ENCODE assay signal across 10 cellular contexts in the genomic region with DNA sequence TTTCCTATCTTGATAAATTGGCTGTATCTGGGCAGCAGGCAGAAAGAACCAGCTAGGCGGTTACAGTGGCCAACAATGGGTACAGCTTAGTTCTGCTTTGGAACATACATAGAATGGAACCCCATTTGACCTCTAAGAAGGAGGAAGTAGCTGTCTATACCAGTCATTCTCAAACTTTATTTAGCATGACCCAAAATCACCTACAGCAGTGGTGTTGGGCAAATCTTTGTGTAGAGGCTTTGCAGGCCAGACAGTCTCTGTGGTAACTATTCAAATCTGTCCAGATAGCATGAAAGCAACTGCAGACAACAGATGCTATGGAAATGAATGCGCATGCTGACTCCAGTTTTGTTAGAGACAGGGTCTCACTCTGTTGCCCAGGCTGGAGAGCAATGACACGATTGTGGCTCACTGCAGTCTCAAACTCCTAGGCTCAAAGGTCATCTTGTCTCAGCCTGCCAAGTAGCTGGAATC. TPM values are rescaled to one million over a fixed set of nuclear protein-coding genes. Genes with fewer than 3 reads are reported as not detected.
A peak's percentile ranks its signal among the peaks of the same experiment; 100 is the strongest.
DNase-seq lines count a peak whose midpoint lies in the region; ATAC-seq lines count a peak whose summit lies in the region.
"Had no signal": no experiment of that assay in that cellular context is flagged by ENCODE, and none has a peak within 500 bp of the region (broad histone marks: within the 10 kb centered on the region; RNA-seq: fewer than 3 reads in every experiment).

No MANE protein-coding gene starts in this region.

- H3K27me3 ChIP-seq in neuronal stem cell (ENCODE audit: control insufficient read depth in 3 of 3, insufficient read depth in 3 of 3, low read depth in 1 of 3, low read length in 3 of 3) = no peaks in the 10 kb centered on the region

- no peak overlapping the region for H3K4me3 ChIP-seq in neuronal stem cell (ENCODE audit: low read length in 2 of 2)

- H2AFZ ChIP-seq in neuronal stem cell (ENCODE audit: low read length) = no peak overlapping the region

- no peak overlapping the region for H2BK5ac ChIP-seq in neuronal stem cell (ENCODE audit: low read length)

- ATAC-seq in stimulated activated naive CD8-positive, alpha-beta T cell treated with anti-CD3 and anti-CD28 coated beads, Interleukin-15, Interleukin-2, amounts not matched to agents 100 U/mL and 50 U/mL, for 24 hours = peak; percentile 52
- ATAC-seq in stimulated activated naive CD8-positive, alpha-beta T cell treated with anti-CD3 and anti-CD28 coated beads, Interleukin-15, amount 100 ng/mL, for 72 hours = no peak
- ATAC-seq in HG03095 (IDR thresholded peaks at IDR 0.05; ENCODE audit: unreplicated experiment) = peak; percentile 49
- no peak for ATAC-seq in GM21360 (IDR thresholded peaks at IDR 0.05; ENCODE audit: unreplicated experiment)

- no peak overlapping the region for H3K27ac Mint-ChIP-seq in stimulated activated naive CD8-positive, alpha-beta T cell treated with anti-CD3 and anti-CD28 coated beads, Interleukin-15, amount 100 ng/mL, for 72 hours

- H3K4me1 Mint-ChIP-seq in stimulated activated naive CD8-positive, alpha-beta T cell treated with anti-CD3 and anti-CD28 coated beads, Interleukin-15, amount 100 ng/mL, for 72 hours = peaks cover 17% of the 10 kb centered on the region

- H3K27ac ChIP-seq in neuronal stem cell (replicated peaks; ENCODE audit: low read length) = no peak overlapping the region

- peaks cover 2% of the 10 kb centered on the region for H3K79me1 ChIP-seq in neuronal stem cell (ENCODE audit: low read depth, low read length)

- no peak overlapping the region for H3K4me3 Mint-ChIP-seq in stimulated activated naive CD8-positive, alpha-beta T cell treated with anti-CD3 and anti-CD28 coated beads, Interleukin-15, amount 100 ng/mL, for 72 hours

- H3K14ac ChIP-seq in neuronal stem cell (ENCODE audit: low read length) = no peak overlapping the region

- no peaks in the 10 kb centered on the region for H3K4me1 ChIP-seq in neuronal stem cell (ENCODE audit: control insufficient read depth in 2 of 2, insufficient read depth in 1 of 2, low read depth in 1 of 2, low read length in 2 of 2)

- peaks cover 9% of the 10 kb centered on the region for H3K27me3 Mint-ChIP-seq in stimulated activated naive CD8-positive, alpha-beta T cell treated with anti-CD3 and anti-CD28 coated beads, Interleukin-15, amount 100 ng/mL, for 72 hours

- WGBS in neuronal stem cell (ENCODE audit: extremely low coverage in 2 of 2, insufficient read length in 2 of 2, insufficient replicate concordance in 1 of 2), 2 donors = no CpG with 5 or more reads among the region's 3 CpGs

- H3K9me3 ChIP-seq in neuronal stem cell (replicated peaks in 1 of 2; ENCODE audit: control insufficient read depth in 2 of 2, insufficient read depth in 1 of 2, low read depth in 1 of 2, low read length in 2 of 2) = peaks cover 9 to 19% of the 10 kb centered on the region in 2 donors

- H3K9ac ChIP-seq in neuronal stem cell (ENCODE audit: low read depth, low read length, poor library complexity) = no peak overlapping the region

- H3K36me3 ChIP-seq in neuronal stem cell (replicated peaks in 1 of 2; ENCODE audit: control insufficient read depth in 2 of 2, insufficient read depth in 2 of 2, low read length in 2 of 2) = peaks cover 15 to 62% of the 10 kb centered on the region in 2 donors

- no peak overlapping the region for H2BK120ac ChIP-seq in neuronal stem cell (ENCODE audit: low read depth, low read length)

- no peak overlapping the region for H3K18ac ChIP-seq in neuronal stem cell (ENCODE audit: low read length)

- no peak overlapping the region for H3K4ac ChIP-seq in neuronal stem cell (ENCODE audit: low read length)

- no peak overlapping the region for H4K91ac ChIP-seq in neuronal stem cell (ENCODE audit: low read depth, low read length, poor library complexity)

- H3K9me3 Mint-ChIP-seq in stimulated activated naive CD8-positive, alpha-beta T cell treated with anti-CD3 and anti-CD28 coated beads, Interleukin-15, amount 100 ng/mL, for 72 hours = no peaks in the 10 kb centered on the region

- H2BK15ac ChIP-seq in neuronal stem cell (ENCODE audit: low read length) = no peak overlapping the region

- H4K8ac ChIP-seq in neuronal stem cell (ENCODE audit: low read depth, low read length) = no peak overlapping the region

- H2BK12ac ChIP-seq in neuronal stem cell (ENCODE audit: low read length) = no peak overlapping the region

- H3K4me2 ChIP-seq in neuronal stem cell (ENCODE audit: insufficient read depth, low read length, poor library complexity, severe bottlenecking) = no peak overlapping the region

- H2AK5ac ChIP-seq in neuronal stem cell (ENCODE audit: low read depth, low read length) = no peak overlapping the region

- no peak overlapping the region for H3K23ac ChIP-seq in neuronal stem cell (ENCODE audit: low read depth, low read length, poor library complexity)

- no peak for DNase-seq in stimulated activated naive CD8-positive, alpha-beta T cell treated with anti-CD3 and anti-CD28 coated beads, Interleukin-15, Interleukin-2, amounts not matched to agents 100 U/mL and 50 U/mL, for 24 hours
- no peak for DNase-seq in stimulated activated naive CD8-positive, alpha-beta T cell treated with anti-CD3 and anti-CD28 coated beads, Interleukin-15, amount 100 ng/mL, for 72 hours
- DNase-seq in SIG-M5 treated with dmso at 0.1 percent for 504 hours (lab: John Stamatoyannopoulos, UW; ENCODE audit: unreplicated experiment) = peak; percentile 95
- DNase-seq in neuronal stem cell (ENCODE audit: low spot score) = no peak
- no peak for DNase-seq in DMS153 treated with DMSO at 0.1 percent for 48 hours (lab: John Stamatoyannopoulos, UW; ENCODE audit: unreplicated experiment)
- DNase-seq in NCI-H2029 treated with DMSO at 0.1 percent for 48 hours (lab: John Stamatoyannopoulos, UW) = no peak
- DNase-seq: hypothalamus, nucleus accumbens had no signal

RNA-seq across cellular contexts. Expression of a gene that starts 12.0 kb away (rescaled TPM):
- polyA plus RNA-seq in neuronal stem cell (2013, experiment 1 of 2) = 6.8 TPM
- 6.9 TPM for polyA plus RNA-seq in neuronal stem cell (2013, experiment 2 of 2)

RNA-seq across cellular contexts. Expression of a gene that starts 24.3 kb away (rescaled TPM):
- polyA plus RNA-seq in neuronal stem cell (2013, experiment 1 of 2) = 0.84 TPM
- polyA plus RNA-seq in neuronal stem cell (2013, experiment 2 of 2) = 0.72 TPM

RNA-seq across cellular contexts. Expression of a gene that starts 35.1 kb away (rescaled TPM):
- polyA plus RNA-seq in neuronal stem cell (2013, experiment 1 of 2) = 15.5 TPM
- 15.1 TPM for polyA plus RNA-seq in neuronal stem cell (2013, experiment 2 of 2)

RNA-seq across cellular contexts. Expression of a gene that starts 43.0 kb away (rescaled TPM):
- polyA plus RNA-seq in neuronal stem cell (2013, experiment 1 of 2) = 60.2 TPM
- polyA plus RNA-seq in neuronal stem cell (2013, experiment 2 of 2) = 61.7 TPM

Comparison
In these comparisons a context has a peak if more than half of its experiments do, and no peak if none do; other contexts are left out.
1. ATAC-seq: peak in stimulated activated naive CD8-positive, alpha-beta T cell treated with anti-CD3 and anti-CD28 coated beads, Interleukin-15, Interleukin-2, amounts not matched to agents 100 U/mL and 50 U/mL, for 24 hours (single experiment) and HG03095 (single experiment); none in stimulated activated naive CD8-positive, alpha-beta T cell treated with anti-CD3 and anti-CD28 coated beads, Interleukin-15, amount 100 ng/mL, for 72 hours (single experiment) and GM21360 (single experiment).